ENCODE assay signal across 10 cellular contexts in the genomic region with DNA sequence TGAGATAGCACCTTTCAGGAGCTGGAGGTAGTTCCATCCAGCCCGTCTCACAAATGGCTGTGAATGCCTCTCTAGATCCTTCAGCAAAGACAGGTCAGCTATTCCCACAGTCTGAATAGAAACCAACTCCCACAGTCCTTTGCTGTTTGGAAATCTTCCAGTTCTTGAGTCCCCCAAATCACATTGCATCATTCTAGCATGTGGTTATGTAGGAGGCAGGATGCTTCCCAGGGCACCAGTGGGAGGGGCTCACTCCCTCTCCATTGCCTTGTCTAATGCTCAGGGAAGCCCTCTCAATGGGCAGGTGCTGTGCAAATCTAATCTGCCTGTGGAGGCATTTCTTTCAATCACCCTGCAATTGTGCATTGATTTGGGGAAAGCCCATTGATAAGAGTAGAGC. TPM values are rescaled to one million over a fixed set of nuclear protein-coding genes. Genes with fewer than 3 reads are reported as not detected.
DNase-seq lines count a peak whose midpoint lies in the region; TF ChIP-seq lines count a peak whose summit lies in the region.
"Had no signal": no experiment of that assay in that cellular context is flagged by ENCODE, and none has a peak within 500 bp of the region (broad histone marks: within the 10 kb centered on the region; RNA-seq: fewer than 3 reads in every experiment).

No MANE protein-coding gene starts in this region.

- H3K9me3 ChIP-seq in SJCRH30 (replicated peaks) (no peaks in the 10 kb centered on the region), WERI-Rb-1 (ENCODE audit: severe bottlenecking) (no peaks in the 10 kb centered on the region), testis (no peaks in the 10 kb centered on the region)
- H3K9me3 ChIP-seq: colonic mucosa had no signal

- no peak overlapping the region for H3K27ac ChIP-seq in SJCRH30
- H3K27ac ChIP-seq in WERI-Rb-1: no peak overlapping the region
- no peak overlapping the region for H3K27ac ChIP-seq in testis
- H3K27ac ChIP-seq: colonic mucosa had no signal

- DNase-seq in NCI-H1694 treated with DMSO at 0.1 percent for 48 hours (lab: John Stamatoyannopoulos, UW) (peak; percentile 45), NCI-H1694 (lab: John Stamatoyannopoulos, UW) (no peak), SJCRH30 (peak; percentile 40 to 65), fibroblast of the conjunctiva (ENCODE audit: low read depth) (peak; percentile 48), superior temporal gyrus (ENCODE audit: extremely low spot score) (peak; percentile 74), WERI-Rb-1 (no peak), testis (no peak)
- no peak for DNase-seq in activated CD4-positive, alpha-beta T cell treated with anti-CD3 and anti-CD28 coated beads, Interleukin-2, amount 50 U/mL, for 48 hours
- DNase-seq: colonic mucosa, NCI-H526 treated with DMSO at 0.1 percent for 48 hours had no signal

- H3K27me3 ChIP-seq in SJCRH30 (no peaks in the 10 kb centered on the region), WERI-Rb-1 (ENCODE audit: insufficient read depth, low read depth, severe bottlenecking) (peaks cover 59% of the 10 kb centered on the region), testis (no peaks in the 10 kb centered on the region)
- H3K27me3 ChIP-seq: colonic mucosa had no signal

- no peak for TF ChIP-seq POLR2A in testis (IDR thresholded peaks at IDR 0.05)

- H3K4me1 ChIP-seq in SJCRH30 (peaks cover 21% of the 10 kb centered on the region), testis (no peaks in the 10 kb centered on the region)
- H3K4me1 ChIP-seq: colonic mucosa had no signal

- TF ChIP-seq CTCF in WERI-Rb-1 (IDR thresholded peaks at IDR 0.05; ENCODE audit: low read depth, low read length) (no peak), testis (IDR thresholded peaks at IDR 0.05) (no peak)

- H3K36me3 ChIP-seq in SJCRH30 (no peaks in the 10 kb centered on the region), WERI-Rb-1 (no peaks in the 10 kb centered on the region), testis (ENCODE audit: low read depth, missing control alignments) (no peaks in the 10 kb centered on the region)
- H3K36me3 ChIP-seq: colonic mucosa had no signal

- 88 to 100% methylated on average over 1 of the region's 1 CpG for WGBS in testis, 2 donors

- intact Hi-C loops in testis (cut with DNase I; ENCODE audit: low total_unique reads): no loop called here

- H3K4me3 ChIP-seq in SJCRH30: no peak overlapping the region
- H3K4me3 ChIP-seq in WERI-Rb-1 (ENCODE audit: low read depth, low read length): no peak overlapping the region
- no peak overlapping the region for H3K4me3 ChIP-seq in testis
- H3K4me3 ChIP-seq: colonic mucosa had no signal

RNA-seq across cellular contexts. Expression of a gene that starts 14.6 kb away (rescaled TPM):
- 66.3 and 73.1 TPM in 2 replicates for total RNA-seq in SJCRH30 (2014; rRNA removed; shearing (Covaris generic))
- total RNA-seq in testis: 1 to 10 TPM; 3.4 to 6.0 TPM
- polyA plus RNA-seq in testis (ENCODE audit: insufficient read depth, low read depth, low replicate concordance): 3.9 TPM

Comparison
In these comparisons a context has a peak if more than half of its experiments do, and no peak if none do; other contexts are left out.
1. DNase-seq: peak in NCI-H1694 treated with DMSO at 0.1 percent for 48 hours (single experiment), SJCRH30 (2 of 2), fibroblast of the conjunctiva (single experiment) and superior temporal gyrus (single experiment); none in NCI-H1694 (single experiment), WERI-Rb-1 (single experiment), activated CD4-positive, alpha-beta T cell treated with anti-CD3 and anti-CD28 coated beads, Interleukin-2, amount 50 U/mL, for 48 hours (0 of 2) and testis (single experiment).